13 cellular contexts compared by ENCODE assay signal in genomic region chr3:48826451-48826850, GRCh38. TPM values are rescaled to one million over a fixed set of nuclear protein-coding genes. Genes with fewer than 3 reads are reported as not detected.
DNase-seq lines count a peak whose midpoint lies in the region; ATAC-seq and TF ChIP-seq lines count a peak whose summit lies in the region.
"Had no signal": no experiment of that assay in that cellular context is flagged by ENCODE, and none has a peak within 500 bp of the region (broad histone marks: within the 10 kb centered on the region; RNA-seq: fewer than 3 reads in every experiment).

No MANE protein-coding gene starts in this region.

- in situ Hi-C loops in brain microvascular endothelial cell (cut with HindIII; ENCODE audit: low pct_ligation_motif_present, low sequenced_read_pairs), result no loop called here

- H3K36me3 Mint-ChIP-seq in natural killer cell treated with Interleukin-12 subunit alpha and Interleukin-12 subunit beta and Interleukin-15 and Interleukin-18, amount 100 ng/mL, for 72 hours, result no peaks in the 10 kb centered on the region

- no peak for TF ChIP-seq CTCF in AG09309 (IDR thresholded peaks at IDR 0.05; ENCODE audit: control insufficient read depth, insufficient read depth, low read depth, low read length, missing control alignments)
- TF ChIP-seq CTCF in brain microvascular endothelial cell (IDR thresholded peaks at IDR 0.05; ENCODE audit: low read depth, low read length, missing control alignments), result no peak

- H3K27me3 Mint-ChIP-seq in natural killer cell treated with Interleukin-12 subunit alpha and Interleukin-12 subunit beta and Interleukin-15 and Interleukin-18, amount 100 ng/mL, for 72 hours, result no peaks in the 10 kb centered on the region
- H3K27me3 Mint-ChIP-seq: CD4-positive, alpha-beta T cell had no signal

- no peak overlapping the region for H3K4me3 Mint-ChIP-seq in natural killer cell treated with Interleukin-12 subunit alpha and Interleukin-12 subunit beta and Interleukin-15 and Interleukin-18, amount 100 ng/mL, for 72 hours
- H3K4me3 Mint-ChIP-seq: CD4-positive, alpha-beta T cell; GM23338 had no signal

- DNase-seq in AG09309 (ENCODE audit: low read depth), result peak; percentile 61
- DNase-seq in HT1080 (ENCODE audit: low read depth), result peak; percentile 45
- peak; percentile 96 for DNase-seq in brain microvascular endothelial cell
- peak; percentile 78 for DNase-seq in myocyte (ENCODE audit: low read depth)
- DNase-seq in hypothalamus (lab: John Stamatoyannopoulos, UW), result no peak
- no peak for DNase-seq in NK-92 (lab: John Stamatoyannopoulos, UW; ENCODE audit: unreplicated experiment)
- no peak for DNase-seq in putamen (ENCODE audit: low spot score)
- no peak for DNase-seq in natural killer cell treated with Interleukin-12 subunit alpha and Interleukin-12 subunit beta and Interleukin-15 and Interleukin-18, amount 100 ng/mL, for 72 hours (ENCODE audit: low spot score)
- DNase-seq: CD4-positive, alpha-beta T cell; NCI-H446 had no signal

- H3K4me3 ChIP-seq in AG09309 (ENCODE audit: control insufficient read depth, low read depth, low read length), result no peak overlapping the region
- no peak overlapping the region for H3K4me3 ChIP-seq in brain microvascular endothelial cell (ENCODE audit: low read depth, low read length)
- H3K4me3 ChIP-seq: GM23338, suprapubic skin had no signal

- H3K27ac ChIP-seq in brain microvascular endothelial cell, result peak overlapping the region; percentile 47
- H3K27ac ChIP-seq: suprapubic skin had no signal

- H3K4me1 Mint-ChIP-seq in natural killer cell treated with Interleukin-12 subunit alpha and Interleukin-12 subunit beta and Interleukin-15 and Interleukin-18, amount 100 ng/mL, for 72 hours (ENCODE audit: low read depth in 2 of 2), result peaks cover 0 to 9% of the 10 kb centered on the region in 2 donors

- ATAC-seq in natural killer cell treated with Interleukin-12 subunit alpha and Interleukin-12 subunit beta and Interleukin-15 and Interleukin-18, amount 100 ng/mL, for 72 hours, result no peak
- ATAC-seq: activated CD4-positive, CD25-positive, alpha-beta regulatory T cell treated with anti-CD3 and anti-CD28 coated beads, Interleukin-2, amount 50 U/mL, for 24 hours; GM23338 had no signal

- no peaks in the 10 kb centered on the region for H3K27me3 ChIP-seq in brain microvascular endothelial cell (replicated peaks)
- H3K27me3 ChIP-seq: suprapubic skin had no signal

- no peaks in the 10 kb centered on the region for H3K9me3 Mint-ChIP-seq in natural killer cell treated with Interleukin-12 subunit alpha and Interleukin-12 subunit beta and Interleukin-15 and Interleukin-18, amount 100 ng/mL, for 72 hours
- H3K9me3 Mint-ChIP-seq: CD4-positive, alpha-beta T cell; GM23338 had no signal

- no peak overlapping the region for H3K27ac Mint-ChIP-seq in natural killer cell treated with Interleukin-12 subunit alpha and Interleukin-12 subunit beta and Interleukin-15 and Interleukin-18, amount 100 ng/mL, for 72 hours
- H3K27ac Mint-ChIP-seq: CD4-positive, alpha-beta T cell; GM23338 had no signal

- H3K36me3 ChIP-seq in brain microvascular endothelial cell (replicated peaks), result no peaks in the 10 kb centered on the region
- H3K36me3 ChIP-seq: suprapubic skin had no signal

RNA-seq across cellular contexts. Expression of gene PRKAR2A, which starts 21.2 kb away (rescaled TPM):
- total RNA-seq in HT1080 (2014; rRNA removed; shearing (Covaris generic)), result 34.2 and 42.6 TPM in 2 replicates
- 19.7 and 23.9 TPM in 2 replicates for polyA plus RNA-seq in HT1080 (2015; cell fraction: cytosol; rRNA removed)
- polyA plus RNA-seq in HT1080 (2015; cell fraction: nucleus; rRNA removed), result 16.5 and 17.0 TPM in 2 replicates
- total RNA-seq in myocyte, result 41.8 and 47.6 TPM in 2 replicates
- polyA plus RNA-seq in myocyte (2012), result 22.0 TPM
- total RNA-seq in natural killer cell treated with Interleukin-12 subunit alpha and Interleukin-12 subunit beta and Interleukin-15 and Interleukin-18, amount 100 ng/mL, for 72 hours, result 10 to 100 TPM; 46.0 to 46.4 TPM

Comparison
In these comparisons a context has a peak if more than half of its experiments do, and no peak if none do; other contexts are left out.
1. DNase-seq: peak in AG09309 (single experiment), HT1080 (single experiment), brain microvascular endothelial cell (single experiment) and myocyte (single experiment); none in hypothalamus (0 of 51), NK-92 (single experiment), putamen (single experiment) and natural killer cell treated with Interleukin-12 subunit alpha and Interleukin-12 subunit beta and Interleukin-15 and Interleukin-18, amount 100 ng/mL, for 72 hours (single experiment).